In the genomic region with DNA sequence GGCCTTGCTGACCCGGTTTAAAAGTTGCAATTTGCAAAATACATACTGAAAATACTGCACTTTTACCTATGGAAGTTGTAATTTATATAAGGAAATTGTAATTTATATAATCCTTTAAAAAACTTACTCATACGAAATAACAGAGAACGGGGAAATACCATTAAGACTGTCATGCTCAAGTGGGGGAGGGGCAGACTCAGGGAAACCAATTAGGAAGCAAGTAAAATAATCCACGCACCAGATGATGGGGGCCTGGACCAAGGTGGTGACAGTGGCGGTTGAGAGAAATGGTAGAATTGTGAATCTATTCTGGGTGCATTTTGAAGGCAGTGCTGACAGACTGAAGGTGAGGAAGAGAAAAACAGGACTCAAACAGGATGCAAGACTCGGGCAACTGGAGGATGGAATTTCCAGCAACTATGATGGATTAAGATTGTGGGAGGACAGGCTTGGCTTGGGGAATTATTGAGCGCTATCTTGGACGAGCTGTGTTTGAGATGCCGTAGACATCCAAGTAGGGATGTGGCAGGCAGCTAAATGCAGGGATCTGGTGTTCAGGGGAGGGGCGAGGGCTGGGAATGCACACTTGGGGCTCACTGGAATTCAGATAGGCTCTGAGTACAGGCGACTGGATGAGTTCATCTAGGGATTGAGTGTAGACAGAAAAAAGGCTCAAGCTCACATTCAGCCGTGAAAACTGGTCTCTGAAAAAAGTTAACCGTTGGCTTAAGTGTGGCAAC, we compare ENCODE assay signal across 8 cellular contexts. TPM values are rescaled to one million over a fixed set of nuclear protein-coding genes. Genes with fewer than 3 reads are reported as not detected.
DNase-seq lines count a peak whose midpoint lies in the region; ATAC-seq and TF ChIP-seq lines count a peak whose summit lies in the region.

No MANE protein-coding gene starts in this region.

- H3K9me3 ChIP-seq in PC-3 (ENCODE audit: low read length) = no peaks in the 10 kb centered on the region
- H3K9me3 ChIP-seq in effector memory CD4-positive, alpha-beta T cell (ENCODE audit: control insufficient read depth, low read length) = no peaks in the 10 kb centered on the region
- H3K9me3 ChIP-seq in muscle layer of colon (ENCODE audit: low read length) = no peaks in the 10 kb centered on the region

- CTCF ChIA-PET in PC-3 (lab: Charles Lee) = interaction anchor here (0.7 to 1.1 kb wide), 2 partner anchors 17 to 71 kb away, joined by 3 to 6 read pairs; no protein-coding TSS in a partner anchor

- H3K36me3 ChIP-seq in PC-3 (ENCODE audit: low read depth, low read length) (no peaks in the 10 kb centered on the region), muscle layer of colon (ENCODE audit: insufficient read depth, low read length) (no peaks in the 10 kb centered on the region)
- H3K36me3 ChIP-seq in effector memory CD4-positive, alpha-beta T cell (ENCODE audit: control insufficient read depth, insufficient read depth, low read length) = no peaks in the 10 kb centered on the region

- TSS peak; percentile 55 for BruUV-seq in PC-3 (replicated peaks; lab: Mats Ljungman, UMichigan)

- H3K27ac ChIP-seq in PC-3 (ENCODE audit: low read length) = no peak overlapping the region
- peak overlapping the region; percentile 71 for H3K27ac ChIP-seq in effector memory CD4-positive, alpha-beta T cell (ENCODE audit: insufficient read depth, low read length, poor library complexity, severe bottlenecking)
- H3K27ac ChIP-seq in muscle layer of colon (ENCODE audit: low read depth, low read length) = peak overlapping the region; percentile 88

- no peaks in the 10 kb centered on the region for H3F3A ChIP-seq in PC-3 (ENCODE audit: low read length, unreplicated experiment)

- peak overlapping the region; percentile 100 for H2AFZ ChIP-seq in PC-3 (ENCODE audit: low read length)

- H3K4me3 ChIP-seq in GM12865 (ENCODE audit: low read depth, low read length) (peak overlapping the region; percentile 82), PC-3 (ENCODE audit: low read length) (peak overlapping the region; percentile 97), muscle layer of colon (ENCODE audit: low read depth in 1 of 2, low read length in 2 of 2) (peak overlapping the region; percentile 50 to 78)
- H3K4me3 ChIP-seq in effector memory CD4-positive, alpha-beta T cell (ENCODE audit: insufficient read depth, low read depth, low read length, poor library complexity, severe bottlenecking) = peak overlapping the region; percentile 89

- DNase-seq in GM12865 (ENCODE audit: low read depth) (no peak), PC-3 (peak; percentile 10), activated gamma-delta T cell treated with Interleukin-2 at 50 U/mL for 16 hours (no peak), T1000 (lab: John Stamatoyannopoulos, UW) (no peak)
- no peak for DNase-seq in effector memory CD4-positive, alpha-beta T cell

- H3K4me1 ChIP-seq in PC-3 (ENCODE audit: insufficient read depth, low read length) (peaks cover 11% of the 10 kb centered on the region), muscle layer of colon (ENCODE audit: insufficient read depth, low read length) (peaks cover 14% of the 10 kb centered on the region)
- H3K4me1 ChIP-seq in effector memory CD4-positive, alpha-beta T cell (ENCODE audit: control insufficient read depth, insufficient read depth, low read length, poor library complexity, severe bottlenecking) = no peaks in the 10 kb centered on the region

- no peaks in the 10 kb centered on the region for H3K9me2 ChIP-seq in PC-3 (replicated peaks; ENCODE audit: low read length)

- POLR2A ChIA-PET in PC-3 (lab: Charles Lee; ENCODE audit: unreplicated experiment) = interaction anchor here (0.6 to 1.4 kb wide), 5 partner anchors 55 to 648 kb away, joined by 3 to 4 read pairs (median 3); a partner anchor contains a TSS

- no peaks in the 10 kb centered on the region for H4K20me1 ChIP-seq in PC-3 (ENCODE audit: low read length)

- no peaks in the 10 kb centered on the region for H3K79me2 ChIP-seq in PC-3 (ENCODE audit: low read length)

- peak overlapping the region; percentile 99 for H3K4me2 ChIP-seq in PC-3 (ENCODE audit: low read length)

- H3K27me3 ChIP-seq in PC-3 (ENCODE audit: low read length) (no peaks in the 10 kb centered on the region), muscle layer of colon (ENCODE audit: control insufficient read depth in 1 of 2, insufficient read depth in 2 of 2, low read length in 2 of 2) (no peaks in the 10 kb centered on the region)
- no peaks in the 10 kb centered on the region for H3K27me3 ChIP-seq in effector memory CD4-positive, alpha-beta T cell (replicated peaks; ENCODE audit: control insufficient read depth, insufficient read depth, low read length, poor library complexity, severe bottlenecking)

- H3K9ac ChIP-seq in PC-3 (ENCODE audit: low read length) = peak overlapping the region; percentile 69
- peak overlapping the region; percentile 60 for H3K9ac ChIP-seq in muscle layer of colon (ENCODE audit: low read length)

- ATAC-seq in PC-3 (peak; percentile 27), GM21515 (IDR thresholded peaks at IDR 0.05; ENCODE audit: unreplicated experiment) (no peak), HG03442 (IDR thresholded peaks at IDR 0.05; ENCODE audit: unreplicated experiment) (no peak)

- TF ChIP-seq CTCF in GM12865 (IDR thresholded peaks at IDR 0.05; ENCODE audit: insufficient read depth, low read depth, low read length, missing control alignments) (no peak), PC-3 (conservative IDR thresholded peaks at IDR 0.05; ENCODE audit: low read depth, low read length) (no peak)

- intact Hi-C loops in PC-3 (cut with micrococcal nuclease) = loop anchor here (5.0 to 10.0 kb wide), 2 partner anchors 130 to 262 kb away; a partner anchor contains a TSS

RNA-seq across cellular contexts. Expression of a gene that starts 1.0 kb away (rescaled TPM):
- total RNA-seq in PC-3 (2014; rRNA removed) = 0.40 and 0.98 TPM in 2 replicates

RNA-seq across cellular contexts. Expression of a gene that starts 7.2 kb away (rescaled TPM):
- total RNA-seq in PC-3 (2014; rRNA removed) = 0.40 and 1.3 TPM in 2 replicates
